In the genomic region with DNA sequence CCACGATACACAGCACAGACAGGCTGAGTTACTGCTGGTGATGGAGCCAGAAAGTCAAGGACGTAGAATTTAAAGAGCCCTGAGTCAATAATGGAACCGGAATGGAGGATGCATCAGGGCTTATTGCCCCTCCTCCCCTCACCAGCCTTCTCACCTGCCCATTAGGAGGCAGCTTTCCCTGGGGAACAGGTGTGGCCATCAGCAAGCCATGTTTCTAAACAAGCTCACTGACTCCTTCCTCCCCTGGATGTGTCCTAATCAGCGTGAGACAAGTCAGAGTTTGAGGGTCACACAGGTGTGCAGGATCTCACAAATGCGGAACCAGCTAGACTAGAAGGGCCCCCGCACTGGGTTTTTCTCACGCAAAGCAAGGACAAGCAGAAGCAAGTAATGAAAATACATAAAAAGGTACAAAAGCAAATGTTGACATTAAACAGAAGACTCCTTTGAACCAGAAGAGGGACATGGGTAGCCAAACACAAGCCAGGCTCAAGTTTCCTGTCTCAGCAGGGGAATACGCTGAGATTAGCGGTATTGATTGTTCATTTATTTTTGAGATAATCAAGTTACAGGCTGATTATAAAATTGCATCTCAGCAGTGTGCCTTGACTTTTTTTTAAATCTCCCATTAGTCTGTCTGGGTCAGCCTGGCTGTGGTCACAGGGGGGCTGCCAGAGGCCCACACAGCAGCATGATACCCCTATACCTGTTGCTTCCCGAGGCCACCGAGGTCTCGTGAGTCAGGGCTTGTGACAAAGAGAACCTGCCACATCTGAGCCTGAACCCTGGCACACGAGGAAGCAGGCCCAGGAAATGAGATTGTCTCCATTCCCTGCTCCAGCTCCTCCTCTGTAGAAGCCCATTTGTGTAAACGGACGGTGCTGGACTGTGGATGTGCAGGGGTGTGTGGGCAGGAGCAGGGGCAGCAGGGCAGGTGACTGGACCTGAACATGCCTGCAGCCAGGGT, we compare ENCODE assay signal across 15 cellular contexts. TPM values are rescaled to one million over a fixed set of nuclear protein-coding genes. Genes with fewer than 3 reads are reported as not detected.
DNase-seq lines count a peak whose midpoint lies in the region; TF ChIP-seq lines count a peak whose summit lies in the region.
"Had no signal": no experiment of that assay in that cellular context is flagged by ENCODE, and none has a peak within 500 bp of the region (broad histone marks: within the 10 kb centered on the region; RNA-seq: fewer than 3 reads in every experiment).

No MANE protein-coding gene starts in this region.

- no peak for TF ChIP-seq POLR2A in prostate gland (IDR thresholded peaks at IDR 0.05)

- WGBS in prostate gland: 37% methylated on average over 15 of the region's 15 CpGs

- no peaks in the 10 kb centered on the region for H3K36me3 Mint-ChIP-seq in HFFc6 (ENCODE audit: low read depth)
- H3K36me3 Mint-ChIP-seq: activated naive CD4-positive, alpha-beta T cell treated with anti-CD3 and anti-CD28 coated beads, Interleukin-2, amount 50 U/mL, for 24 hours; CD14-positive monocyte had no signal

- no peaks in the 10 kb centered on the region; the same call in 1 of the 2 replicates for H3K9me3 Mint-ChIP-seq in HFFc6
- H3K9me3 Mint-ChIP-seq: activated naive CD4-positive, alpha-beta T cell treated with anti-CD3 and anti-CD28 coated beads, Interleukin-2, amount 50 U/mL, for 24 hours had no signal

- H3K4me1 ChIP-seq in prostate gland (replicated peaks): no peaks in the 10 kb centered on the region

- peak overlapping the region; percentile 14 to 55 for H3K27ac ChIP-seq in prostate gland

- in situ Hi-C loops in GM13977 (cut with MboI; ENCODE audit: low pct_unique_long_range_greater_than_20kb, low sequenced_read_pairs, unreplicated experiment): loop anchor here (25.0 kb wide), 1 partner anchor 259 kb away; no protein-coding TSS in a partner anchor

- no peak overlapping the region for H3K27ac Mint-ChIP-seq in HFFc6
- H3K27ac Mint-ChIP-seq: activated naive CD4-positive, alpha-beta T cell treated with anti-CD3 and anti-CD28 coated beads, Interleukin-2, amount 50 U/mL, for 24 hours had no signal

- H3K27me3 ChIP-seq in prostate gland (replicated peaks; ENCODE audit: insufficient read depth): no peaks in the 10 kb centered on the region

- peaks cover 19% of the 10 kb centered on the region for H3K27me3 Mint-ChIP-seq in HFFc6 (ENCODE audit: insufficient read depth)
- H3K27me3 Mint-ChIP-seq: activated naive CD4-positive, alpha-beta T cell treated with anti-CD3 and anti-CD28 coated beads, Interleukin-2, amount 50 U/mL, for 24 hours had no signal

- H3K9me3 ChIP-seq in prostate gland: no peaks in the 10 kb centered on the region

- DNase-seq in HFFc6: no peak
- DNase-seq in NCI-H2107 (lab: John Stamatoyannopoulos, UW): peak; percentile 29
- peak; percentile 44 for DNase-seq in epithelial cell of esophagus (ENCODE audit: low read depth)
- peak; percentile 32 for DNase-seq in prostate gland (ENCODE audit: low spot score)
- no peak for DNase-seq in dermis blood vessel endothelial cell
- no peak for DNase-seq in GM13977 (ENCODE audit: low spot score)
- no peak for DNase-seq in NCI-H1048 (lab: John Stamatoyannopoulos, UW)
- DNase-seq: activated CD8-positive, alpha-beta memory T cell treated with anti-CD3 and anti-CD28 coated beads for 24 hours; stimulated activated CD4-positive, alpha-beta T cell treated with anti-CD3 and anti-CD28 coated beads, Interleukin-4, amount 100 ng/mL, for 1 hour; stimulated activated naive CD4-positive, alpha-beta T cell; T1000 had no signal

- intact Hi-C loops in prostate gland (cut with DNase I): no loop called here

- H3K4me3 ChIP-seq in epithelial cell of esophagus (ENCODE audit: low read length) (no peak overlapping the region), prostate gland (no peak overlapping the region)

- peak overlapping the region; percentile 37; the same call in 1 of the 2 replicates for H3K4me3 Mint-ChIP-seq in HFFc6
- H3K4me3 Mint-ChIP-seq: activated naive CD4-positive, alpha-beta T cell treated with anti-CD3 and anti-CD28 coated beads, Interleukin-2, amount 50 U/mL, for 24 hours; CD14-positive monocyte had no signal

- TF ChIP-seq CTCF in HFFc6 (IDR thresholded peaks at IDR 0.05): no peak
- no peak for TF ChIP-seq CTCF in epithelial cell of esophagus (IDR thresholded peaks at IDR 0.05; ENCODE audit: insufficient read depth, low read depth, low read length, missing control alignments)
- no peak for TF ChIP-seq CTCF in prostate gland (IDR thresholded peaks at IDR 0.05)
- no peak for TF ChIP-seq CTCF in GM13977 (IDR thresholded peaks at IDR 0.05; ENCODE audit: extremely low read depth, insufficient read depth, missing control alignments)

- no peaks in the 10 kb centered on the region for H3K36me3 ChIP-seq in prostate gland

- peaks cover 11% of the 10 kb centered on the region for H3K4me1 Mint-ChIP-seq in HFFc6 (ENCODE audit: low read depth)

RNA-seq across cellular contexts. Expression of gene CCKAR, which starts 37.4 kb away (rescaled TPM):
- total RNA-seq in HFFc6 (2021; fragmentation: NEBNext Ultra II Directional; extraction: Animal tissue kit (Norgen Biotek cat#: 25700)): not detected
- total RNA-seq in prostate gland: not detected
- not detected in 2 replicates for total RNA-seq in dermis blood vessel endothelial cell
- total RNA-seq: chondrocyte, HT-29 had no signal

Comparison
In these comparisons a context has a peak if more than half of its experiments do, and no peak if none do; other contexts are left out.
1. DNase-seq: peak in NCI-H2107 (single experiment), epithelial cell of esophagus (single experiment) and prostate gland (single experiment); none in HFFc6 (single experiment), dermis blood vessel endothelial cell (single experiment), GM13977 (single experiment) and NCI-H1048 (single experiment).